Comparison of ENCODE assay signal across 8 cellular contexts in genomic region chr17:44308320-44308818, GRCh38. TPM values are rescaled to one million over a fixed set of nuclear protein-coding genes. Genes with fewer than 3 reads are reported as not detected.
A peak's percentile ranks its signal among the peaks of the same experiment; 100 is the strongest.
DNase-seq lines count a peak whose midpoint lies in the region; ATAC-seq and TF ChIP-seq lines count a peak whose summit lies in the region.

Gene RUNDC3A, plus strand, starts transcription at chr17:44308601. Its CDS starts 232 bp downstream, at chr17:44308833.

- CTCF ChIA-PET in AG04450 (lab: Charles Lee) = no interaction called here
- CTCF ChIA-PET in HEK293 (lab: Yijun Ruan, JAX) = interaction anchor here (0.6 kb wide), 1 partner anchor 372 kb away, joined by 3 read pairs; no protein-coding TSS in a partner anchor

- H3K4me1 Mint-ChIP-seq in dendritic cell treated with granulocyte-macrophage colony-stimulating factor and Interleukin-4, amounts not matched to agents 40 ng/mL and 50 ng/mL, for 4 days (ENCODE audit: low read depth) = peaks cover 20% of the 10 kb centered on the region

- intact Hi-C loops in dendritic cell treated with granulocyte-macrophage colony-stimulating factor and Interleukin-4, amounts not matched to agents 40 ng/mL and 50 ng/mL, for 4 days (cut with micrococcal nuclease) = no loop called here

- peak within 1 kb of the TSS; percentile 47 for H3K4me3 Mint-ChIP-seq in dendritic cell treated with granulocyte-macrophage colony-stimulating factor and Interleukin-4, amounts not matched to agents 40 ng/mL and 50 ng/mL, for 4 days

- no peaks in the 10 kb centered on the region for H3K36me3 ChIP-seq in HEK293 (ENCODE audit: control insufficient read depth in 2 of 2, insufficient read depth in 1 of 2, low read length in 2 of 2)

- H3K9me3 Mint-ChIP-seq in dendritic cell treated with granulocyte-macrophage colony-stimulating factor and Interleukin-4, amounts not matched to agents 40 ng/mL and 50 ng/mL, for 4 days = no peaks in the 10 kb centered on the region

- no peak within 1 kb of the TSS for H3K27ac ChIP-seq in AG04450 (ENCODE audit: low read depth, low read length)
- no peak within 1 kb of the TSS for H3K27ac ChIP-seq in HEK293 (ENCODE audit: extremely low read depth, low read depth, low read length)

- TF ChIP-seq CTCF in AG04450 (IDR thresholded peaks at IDR 0.05; ENCODE audit: low read depth, low read length) = no peak
- no peak for TF ChIP-seq CTCF in HEK293 (tag by site-specific recombination; IDR thresholded peaks at IDR 0.05)

- H3K4me1 ChIP-seq in HEK293 (ENCODE audit: control insufficient read depth, insufficient read depth, low read length) = peaks cover 3% of the 10 kb centered on the region; the same call in 1 of the 2 replicates

- H3K9me3 ChIP-seq in AG04450 (ENCODE audit: control insufficient read depth, insufficient read depth, low read length) (no peaks in the 10 kb centered on the region; the same call in 1 of the 2 replicates), HEK293 (ENCODE audit: control insufficient read depth, insufficient read depth, low read depth, low read length) (no peaks in the 10 kb centered on the region)

- no peak for DNase-seq in AG04450 (ENCODE audit: low read depth, low spot score)
- peak; percentile 69 for DNase-seq in NCI-H510A (lab: John Stamatoyannopoulos, UW)
- DNase-seq in activated CD4-positive, alpha-beta T cell treated with anti-CD3 and anti-CD28 coated beads, Interleukin-2, amount 50 U/mL, for 48 hours = peak; percentile 83 to 86
- DNase-seq in left lobe of liver (ENCODE audit: low spot score) = peak; percentile 59
- peak; percentile 74 to 84 for DNase-seq in stimulated activated CD4-positive, alpha-beta T cell treated with anti-CD3 and anti-CD28 coated beads, Interleukin-1b, Interleukin-23, amount 100 ng/mL, for 4 hours (ENCODE audit: low read depth in 2 of 2)

- peak within 1 kb of the TSS; percentile 57 for H3K4me3 ChIP-seq in AG04450 (ENCODE audit: low read depth, low read length)
- peak within 1 kb of the TSS; percentile 36 for H3K4me3 ChIP-seq in HEK293 (ENCODE audit: low read depth, low read length)

- H3K27me3 Mint-ChIP-seq in dendritic cell treated with granulocyte-macrophage colony-stimulating factor and Interleukin-4, amounts not matched to agents 40 ng/mL and 50 ng/mL, for 4 days = peaks cover 82% of the 10 kb centered on the region

- peaks cover 41% of the 10 kb centered on the region for H3K27me3 ChIP-seq in AG04450 (ENCODE audit: control insufficient read depth, insufficient read depth, low read length)

- POLR2A ChIA-PET in AG04450 (lab: Yijun Ruan, JAX) (interaction anchor here (0.5 to 1.0 kb wide), 2 partner anchors 85 to 105 kb away, joined by 3 to 9 read pairs; no protein-coding TSS in a partner anchor), HEK293 (lab: Yijun Ruan, JAX) (interaction anchor here (0.6 to 1.2 kb wide), 10 partner anchors 9 to 555 kb away, joined by 3 to 7 read pairs (median 4); partner anchors contain the start of gene ATXN7L3)

- no peaks in the 10 kb centered on the region for H3K36me3 Mint-ChIP-seq in dendritic cell treated with granulocyte-macrophage colony-stimulating factor and Interleukin-4, amounts not matched to agents 40 ng/mL and 50 ng/mL, for 4 days (ENCODE audit: low read depth)

- peak; percentile 87 for ATAC-seq in left lobe of liver
- no peak for ATAC-seq in GM18868 (IDR thresholded peaks at IDR 0.05; ENCODE audit: unreplicated experiment)

- no peak within 1 kb of the TSS for H3K27ac Mint-ChIP-seq in dendritic cell treated with granulocyte-macrophage colony-stimulating factor and Interleukin-4, amounts not matched to agents 40 ng/mL and 50 ng/mL, for 4 days

TF ChIP-seq in HEK293, 187 proteins besides CTCF, POLR2A, EP300 and RAD21 (continues in another document):
- TF ChIP-seq SP2 (tag by site-specific recombination; IDR thresholded peaks at IDR 0.05) (peak; percentile 91), SP3 (tag by site-specific recombination; IDR thresholded peaks at IDR 0.05) (peak; percentile 85), ZNF394 (tag by site-specific recombination; IDR thresholded peaks at IDR 0.05; ENCODE audit: borderline replicate concordance) (peak; percentile 97), ZFP3 (tag by site-specific recombination; IDR thresholded peaks at IDR 0.05; ENCODE audit: low read depth) (no peak), ZBTB20 (tag by site-specific recombination; IDR thresholded peaks at IDR 0.05) (peak; percentile 86; the same call in 1 of the 2 replicates), PATZ1 (tag by site-specific recombination; IDR thresholded peaks at IDR 0.05) (peak; percentile 95), ZFP69B (tag by site-specific recombination; IDR thresholded peaks at IDR 0.05) (0 out of 2 replicates have a peak, but pooled peaks have one; percentile 42), ZNF521 (tag by site-specific recombination; IDR thresholded peaks at IDR 0.05) (no peak), KLF9 (tag by site-specific recombination; IDR thresholded peaks at IDR 0.05; ENCODE audit: low read depth) (peak; percentile 83), KLF1 (tag by site-specific recombination; IDR thresholded peaks at IDR 0.05) (peak; percentile 38; the same call in 1 of the 2 replicates), REPIN1 (tag by site-specific recombination; IDR thresholded peaks at IDR 0.05; ENCODE audit: low read depth) (no peak), ZNF837 (tag by site-specific recombination; IDR thresholded peaks at IDR 0.05) (no peak), FEZF1 (tag by site-specific recombination; IDR thresholded peaks at IDR 0.05) (no peak), ZNF600 (tag by site-specific recombination; IDR thresholded peaks at IDR 0.05) (peak; percentile 92), ZNF555 (tag by site-specific recombination; conservative IDR thresholded peaks at IDR 0.05) (no peak), ZNF341 (tag by site-specific recombination; IDR thresholded peaks at IDR 0.05; ENCODE audit: low read depth) (peak; percentile 55), EGR2 (tag by site-specific recombination; IDR thresholded peaks at IDR 0.05; ENCODE audit: low read depth) (peak; percentile 49; the same call in 1 of the 2 replicates), ZNF324 (tag by site-specific recombination; IDR thresholded peaks at IDR 0.05) (peak; percentile 22; the same call in 1 of the 2 replicates), ZNF174 (tag by site-specific recombination; IDR thresholded peaks at IDR 0.05) (no peak), ZNF629 (tag by site-specific recombination; IDR thresholded peaks at IDR 0.05) (peak; percentile 82), PRDM4 (tag by site-specific recombination; IDR thresholded peaks at IDR 0.05) (no peak), KLF10 (tag by site-specific recombination; IDR thresholded peaks at IDR 0.05) (peak; percentile 68; the same call in 1 of the 2 replicates), ZSCAN30 (tag by site-specific recombination; IDR thresholded peaks at IDR 0.05) (no peak), ZBTB17 (tag by site-specific recombination; IDR thresholded peaks at IDR 0.05) (peak; percentile 44)
- TF ChIP-seq, protein P1, sequence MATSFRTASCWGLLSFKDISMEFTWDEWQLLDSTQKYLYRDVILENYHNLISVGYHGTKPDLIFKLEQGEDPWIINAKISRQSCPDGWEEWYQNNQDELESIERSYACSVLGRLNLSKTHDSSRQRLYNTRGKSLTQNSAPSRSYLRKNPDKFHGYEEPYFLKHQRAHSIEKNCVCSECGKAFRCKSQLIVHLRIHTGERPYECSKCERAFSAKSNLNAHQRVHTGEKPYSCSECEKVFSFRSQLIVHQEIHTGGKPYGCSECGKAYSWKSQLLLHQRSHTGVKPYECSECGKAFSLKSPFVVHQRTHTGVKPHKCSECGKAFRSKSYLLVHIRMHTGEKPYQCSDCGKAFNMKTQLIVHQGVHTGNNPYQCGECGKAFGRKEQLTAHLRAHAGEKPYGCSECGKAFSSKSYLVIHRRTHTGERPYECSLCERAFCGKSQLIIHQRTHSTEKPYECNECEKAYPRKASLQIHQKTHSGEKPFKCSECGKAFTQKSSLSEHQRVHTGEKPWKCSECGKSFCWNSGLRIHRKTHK (tag by site-specific recombination; IDR thresholded peaks at IDR 0.05) = no peak

RNA-seq across cellular contexts. Expression of gene RUNDC3A, which starts in this region (rescaled TPM):
- polyA plus RNA-seq in AG04450 (2011; rRNA removed) = 0.11 TPM in 1 of 2 replicates, not detected in the other
- not detected in 2 replicates for polyA minus RNA-seq in AG04450 (2011; rRNA and poly(A)+ RNA removed)
- total RNA-seq in left lobe of liver = not detected

Comparison
In these comparisons a context has a peak if more than half of its experiments do, and no peak if none do; other contexts are left out.
1. Peak in DNase-seq and ATAC-seq in left lobe of liver; RNA of the gene not detected or under 1 TPM.